20 cellular contexts compared by ENCODE assay signal in genomic region chr20:29298759-29299613, GRCh38.
"Had no signal": no experiment of that assay in that cellular context is flagged by ENCODE, and none has a peak within 500 bp of the region (broad histone marks: within the 10 kb centered on the region; RNA-seq: fewer than 3 reads in every experiment).

No MANE protein-coding gene starts in this region.

- DNase-seq: activated CD4-positive, alpha-beta memory T cell treated with anti-CD3 and anti-CD28 coated beads for 36 hours; activated CD4-positive, alpha-beta T cell treated with anti-CD3 and anti-CD28 coated beads for 48 hours; activated CD4-positive, CD25-positive, alpha-beta regulatory T cell; activated effector memory CD4-positive, alpha-beta T cell treated with Interleukin-2 at 50 U/mL for 16 hours; activated naive CD4-positive, alpha-beta T cell treated with anti-CD3 and anti-CD28 coated beads for 36 hours; activated T-cell treated with anti-CD3 and anti-CD28 coated beads, Interleukin-2, amount 50 U/mL, for 72 hours; brain microvascular endothelial cell; central memory CD4-positive, alpha-beta T cell; gastrocnemius medialis; hippocampal formation; stimulated activated CD4-positive, alpha-beta T cell treated with anti-CD3 and anti-CD28 coated beads, Interleukin-1b, Interleukin-23, amount 100 ng/mL, for 48 hours; substantia nigra; T1000; thyroid gland; upper lobe of right lung had no signal

- H3K4me3 Mint-ChIP-seq: activated CD4-positive, alpha-beta memory T cell treated with anti-CD3 and anti-CD28 coated beads for 36 hours; activated naive CD4-positive, alpha-beta T cell treated with anti-CD3 and anti-CD28 coated beads for 36 hours; activated T-cell treated with anti-CD3 and anti-CD28 coated beads, Interleukin-2, amount 50 U/mL, for 72 hours; nephron; stimulated activated naive CD8-positive, alpha-beta T cell treated with anti-CD3 and anti-CD28 coated beads, Interleukin-15, Interleukin-2, amounts not matched to agents 100 ng/mL and 50 ng/mL, for 24 hours had no signal

- H3K27ac Mint-ChIP-seq: activated CD4-positive, alpha-beta memory T cell treated with anti-CD3 and anti-CD28 coated beads for 36 hours; activated naive CD4-positive, alpha-beta T cell treated with anti-CD3 and anti-CD28 coated beads for 36 hours; activated T-cell treated with anti-CD3 and anti-CD28 coated beads, Interleukin-2, amount 50 U/mL, for 72 hours; nephron; stimulated activated naive CD8-positive, alpha-beta T cell treated with anti-CD3 and anti-CD28 coated beads, Interleukin-15, Interleukin-2, amounts not matched to agents 100 ng/mL and 50 ng/mL, for 24 hours had no signal

- ATAC-seq: activated T-cell treated with anti-CD3 and anti-CD28 coated beads, Interleukin-2, amount 50 U/mL, for 72 hours; gastrocnemius medialis; pancreas; psoas muscle had no signal

- H3K4me1 Mint-ChIP-seq: nephron had no signal

- H3K4me3 ChIP-seq: gastrocnemius medialis, pancreas, psoas muscle, right atrium auricular region, thyroid gland, upper lobe of right lung had no signal

- H3K27me3 Mint-ChIP-seq: activated CD4-positive, alpha-beta memory T cell treated with anti-CD3 and anti-CD28 coated beads for 36 hours; stimulated activated naive CD8-positive, alpha-beta T cell treated with anti-CD3 and anti-CD28 coated beads, Interleukin-15, Interleukin-2, amounts not matched to agents 100 ng/mL and 50 ng/mL, for 24 hours had no signal
